Comparison of ENCODE assay signal across 8 cellular contexts in genomic region chr9:36873247-36873875, GRCh38.
DNase-seq lines count a peak whose midpoint lies in the region; ATAC-seq, FAIRE-seq and TF ChIP-seq lines count a peak whose summit lies in the region.

No MANE protein-coding gene starts in this region.

- intact Hi-C loops in aorta (cut with DNase I): no loop called here

- FAIRE-seq in GM12892 (lab: Jason Lieb, UNC): peak; percentile 84
- peak; percentile 20 for FAIRE-seq in HTR-8/SVneo (lab: Jason Lieb, UNC)

- TF ChIP-seq POLR2A in GM12892 (IDR thresholded peaks at IDR 0.05; ENCODE audit: low read depth, low read length): no peak

- H3K9me3 ChIP-seq in aorta (ENCODE audit: control insufficient read depth, low read length): no peaks in the 10 kb centered on the region

- no peaks in the 10 kb centered on the region for H3K4me1 ChIP-seq in aorta (ENCODE audit: control insufficient read depth in 1 of 2, insufficient read depth in 2 of 2, low read length in 2 of 2)

- WGBS in aorta, 2 donors: 45 to 48% methylated on average over 8 of the region's 8 CpGs

- no peaks in the 10 kb centered on the region for H3K27me3 ChIP-seq in aorta (ENCODE audit: control insufficient read depth in 1 of 2, insufficient read depth in 2 of 2, low read length in 1 of 2)

- DNase-seq in 8988T: peak; percentile 91
- peak; percentile 72 for DNase-seq in GM12892 (ENCODE audit: insufficient read length)
- DNase-seq in HTR-8/SVneo (ENCODE audit: insufficient read length, low spot score): peak; percentile 64
- DNase-seq in RPMI8226: peak; percentile 82
- DNase-seq in activated effector memory CD4-positive, alpha-beta T cell treated with anti-CD3 and anti-CD28 coated beads, Interleukin-2, amount 50 U/mL, for 16 hours: peak; percentile 87
- peak; percentile 24 for DNase-seq in globus pallidus (ENCODE audit: low spot score)
- peak; percentile 8 for DNase-seq in pulmonary artery endothelial cell (ENCODE audit: low read depth, low spot score)
- DNase-seq in aorta: peak; percentile 64 to 79

- H3K36me3 ChIP-seq in aorta (ENCODE audit: control insufficient read depth in 1 of 2, insufficient read depth in 2 of 2, low read length in 1 of 2): no peaks in the 10 kb centered on the region

- H3K4me3 ChIP-seq in aorta (ENCODE audit: low read length in 2 of 2): no peak overlapping the region

- ATAC-seq in aorta (ENCODE audit: low FRiP score): no peak

- no peak overlapping the region for H3K27ac ChIP-seq in aorta (ENCODE audit: low read depth in 1 of 2, low read length in 2 of 2)

Comparison
In these comparisons a context has a peak if more than half of its experiments do, and no peak if none do; other contexts are left out.
1. DNase-seq: peak in every context shown above with its lines; median percentile 91 in 8988T; 87 in activated effector memory CD4-positive, alpha-beta T cell treated with anti-CD3 and anti-CD28 coated beads, Interleukin-2, amount 50 U/mL, for 16 hours; 82 in RPMI8226; 72 in GM12892; 72 in aorta; 64 in HTR-8/SVneo; 24 in globus pallidus; 8 in pulmonary artery endothelial cell.